In genomic region chr14:52729585-52729924, GRCh38 we compare ENCODE assay signal across 8 cellular contexts. TPM values are rescaled to one million over a fixed set of nuclear protein-coding genes. Genes with fewer than 3 reads are reported as not detected.
DNase-seq lines count a peak whose midpoint lies in the region; ATAC-seq and TF ChIP-seq lines count a peak whose summit lies in the region.

No MANE protein-coding gene starts in this region.

- no peak for TF ChIP-seq POLR2A in body of pancreas (IDR thresholded peaks at IDR 0.05)

- TF ChIP-seq CTCF in cardiac muscle cell (IDR thresholded peaks at IDR 0.05; ENCODE audit: low read depth, low read length) (no peak), body of pancreas (IDR thresholded peaks at IDR 0.05) (no peak), GM20000 (IDR thresholded peaks at IDR 0.05; ENCODE audit: extremely low read depth, missing control alignments) (no peak)

- H2BK5ac ChIP-seq in mesenchymal stem cell (ENCODE audit: low read depth, low read length, poor library complexity, severe bottlenecking) = no peak overlapping the region

- H3K4ac ChIP-seq in mesenchymal stem cell (ENCODE audit: low read depth in 1 of 2, low read length in 2 of 2) = no peak overlapping the region

- no peak overlapping the region for H3K23ac ChIP-seq in mesenchymal stem cell (ENCODE audit: low read length in 2 of 2)

- no peak overlapping the region for H2BK120ac ChIP-seq in mesenchymal stem cell (ENCODE audit: low read depth, low read length)

- H4K8ac ChIP-seq in mesenchymal stem cell (ENCODE audit: low read length) = no peak overlapping the region

- no peak overlapping the region for H2AFZ ChIP-seq in mesenchymal stem cell (ENCODE audit: low read depth, low read length)

- H3K79me1 ChIP-seq in mesenchymal stem cell (replicated peaks; ENCODE audit: low read length, poor library complexity, severe bottlenecking) = peaks cover 13% of the 10 kb centered on the region

- H3K4me3 ChIP-seq in cardiac muscle cell = peak overlapping the region; percentile 7
- H3K4me3 ChIP-seq in body of pancreas = no peak overlapping the region
- H3K4me3 ChIP-seq in mesenchymal stem cell (ENCODE audit: insufficient read depth in 1 of 2, low read depth in 1 of 2, low read length in 2 of 2) = peak overlapping the region in 1 of 2 experiments; percentile 77
- peak overlapping the region; percentile 17 for H3K4me3 ChIP-seq in urinary bladder (ENCODE audit: low read depth, low read length)

- H3K18ac ChIP-seq in mesenchymal stem cell (ENCODE audit: low read depth in 1 of 2, low read length in 2 of 2) = no peak overlapping the region

- H3K9ac ChIP-seq in mesenchymal stem cell (ENCODE audit: low read length) = peak overlapping the region; percentile 85

- H3K4me1 ChIP-seq in cardiac muscle cell (ENCODE audit: low read depth) (peaks cover 8% of the 10 kb centered on the region), body of pancreas (peaks cover 13% of the 10 kb centered on the region), mesenchymal stem cell (ENCODE audit: control insufficient read depth, insufficient read depth, low read depth, low read length) (peaks cover 5% of the 10 kb centered on the region), urinary bladder (ENCODE audit: insufficient read depth) (no peaks in the 10 kb centered on the region)

- H3K27me3 ChIP-seq in cardiac muscle cell (no peaks in the 10 kb centered on the region), body of pancreas (no peaks in the 10 kb centered on the region), mesenchymal stem cell (ENCODE audit: control insufficient read depth in 1 of 2, insufficient read depth in 1 of 2, low read length in 2 of 2) (no peaks in the 10 kb centered on the region)

- intact Hi-C loops in left ventricle myocardium superior (cut with micrococcal nuclease) (no loop called here), body of pancreas (cut with DNase I) (no loop called here)

- WGBS in body of pancreas, 2 donors = 1 to 2% methylated on average over 8 of the region's 8 CpGs
- WGBS in mesenchymal stem cell = 5% methylated on average over 4 of the region's 8 CpGs
- WGBS in urinary bladder = 3% methylated on average over 8 of the region's 8 CpGs

- H3K36me3 ChIP-seq in cardiac muscle cell (peaks cover 32% of the 10 kb centered on the region), body of pancreas (replicated peaks in 1 of 2; ENCODE audit: insufficient read depth in 1 of 2, low read depth in 2 of 2) (peaks cover 0 to 6% of the 10 kb centered on the region in 2 donors), mesenchymal stem cell (ENCODE audit: control insufficient read depth in 1 of 2, insufficient read depth in 2 of 2, low read depth in 1 of 2, low read length in 2 of 2) (peaks cover 18 to 60% of the 10 kb centered on the region in 2 experiments), urinary bladder (ENCODE audit: insufficient read depth) (peaks cover 1% of the 10 kb centered on the region)

- no peak overlapping the region for H2AK5ac ChIP-seq in mesenchymal stem cell (ENCODE audit: low read length, severe bottlenecking)

- H3K27ac ChIP-seq in cardiac muscle cell (peak overlapping the region; percentile 56), body of pancreas (peak overlapping the region in 3 of 4 donors; percentile 31 to 91 (median 89)), mesenchymal stem cell (ENCODE audit: low read length, poor library complexity, severe bottlenecking) (peak overlapping the region; percentile 68), urinary bladder (ENCODE audit: low read depth) (no peak overlapping the region)

- H3K4me2 ChIP-seq in mesenchymal stem cell (ENCODE audit: low read length, poor library complexity, severe bottlenecking) = peak overlapping the region; percentile 77

- no peak overlapping the region for H3K14ac ChIP-seq in mesenchymal stem cell (ENCODE audit: low read length in 2 of 2)

- no peak overlapping the region for H4K91ac ChIP-seq in mesenchymal stem cell (ENCODE audit: low read length)

- no peak for ATAC-seq in left ventricle myocardium superior
- ATAC-seq in body of pancreas = no peak

- no peak overlapping the region for H2BK15ac ChIP-seq in mesenchymal stem cell (ENCODE audit: low read depth, poor library complexity, severe bottlenecking)

- DNase-seq in cardiac muscle cell (ENCODE audit: low read depth in 1 of 2, low spot score in 1 of 2) (no peak), left ventricle myocardium superior (no peak), body of pancreas (no peak), mesenchymal stem cell (no peak), GM20000 (ENCODE audit: low spot score) (no peak), NCI-H524 (lab: John Stamatoyannopoulos, UW) (no peak)
- no peak for DNase-seq in activated CD4-positive, alpha-beta T cell treated with anti-CD3 and anti-CD28 coated beads, Interleukin-2, amount 50 U/mL, for 1 hour

- H2BK12ac ChIP-seq in mesenchymal stem cell (ENCODE audit: low read length in 2 of 2) = no peak overlapping the region

- H3K9me3 ChIP-seq in cardiac muscle cell (ENCODE audit: low read depth) (no peaks in the 10 kb centered on the region), body of pancreas (no peaks in the 10 kb centered on the region), mesenchymal stem cell (ENCODE audit: control insufficient read depth, low read length) (no peaks in the 10 kb centered on the region)

RNA-seq across cellular contexts. Expression of gene STYX, which starts 0.4 kb away (rescaled TPM):
- total RNA-seq in cardiac muscle cell = 8.1 and 11.4 TPM in 2 replicates
- polyA plus RNA-seq in cardiac muscle cell = 8.9 and 10.7 TPM in 2 replicates
- total RNA-seq in left ventricle myocardium superior = 14.1 TPM
- total RNA-seq in body of pancreas = 10 to 100 TPM in 1 of 2 donors, 1 to 10 TPM in 1; 5.6 to 11.4 TPM
- 16.8 TPM for polyA plus RNA-seq in mesenchymal stem cell (2013, experiment 1 of 2)
- 17.3 TPM for polyA plus RNA-seq in mesenchymal stem cell (2013, experiment 2 of 2)
- total RNA-seq in urinary bladder = 32.3 TPM
- polyA plus RNA-seq in urinary bladder = 9.1 TPM

RNA-seq across cellular contexts. Expression of gene PSMC6, which starts 22.6 kb away (rescaled TPM):
- total RNA-seq in cardiac muscle cell = 140 and 151 TPM in 2 replicates
- polyA plus RNA-seq in cardiac muscle cell = 135 and 161 TPM in 2 replicates
- 75.2 TPM for total RNA-seq in left ventricle myocardium superior
- total RNA-seq in body of pancreas = 10 to 100 TPM; 37.2 to 66.7 TPM
- polyA plus RNA-seq in mesenchymal stem cell (2013, experiment 1 of 2) = 62.7 TPM
- polyA plus RNA-seq in mesenchymal stem cell (2013, experiment 2 of 2) = 66.8 TPM
- total RNA-seq in urinary bladder = 163 TPM
- 69.6 TPM for polyA plus RNA-seq in urinary bladder

RNA-seq across cellular contexts. Expression of gene ERO1A, which starts 34.2 kb away (rescaled TPM):
- total RNA-seq in cardiac muscle cell (57.9 and 58.0 TPM in 2 replicates), left ventricle myocardium superior (14.1 TPM), body of pancreas (10 to 100 TPM; 30.9 to 42.5 TPM), urinary bladder (87.4 TPM)
- polyA plus RNA-seq in cardiac muscle cell (38.8 and 52.4 TPM in 2 replicates), urinary bladder (15.4 TPM)
- 86.7 TPM for polyA plus RNA-seq in mesenchymal stem cell (2013, experiment 1 of 2)
- 88.2 TPM for polyA plus RNA-seq in mesenchymal stem cell (2013, experiment 2 of 2)

Comparison
In these comparisons a context has a peak if more than half of its experiments do, and no peak if none do; other contexts are left out.
1. H3K4me3 ChIP-seq: peak in cardiac muscle cell (single experiment) and urinary bladder (single experiment); none in body of pancreas (0 of 2).